ENCODE assay signal across 30 cellular contexts in the genomic region with DNA sequence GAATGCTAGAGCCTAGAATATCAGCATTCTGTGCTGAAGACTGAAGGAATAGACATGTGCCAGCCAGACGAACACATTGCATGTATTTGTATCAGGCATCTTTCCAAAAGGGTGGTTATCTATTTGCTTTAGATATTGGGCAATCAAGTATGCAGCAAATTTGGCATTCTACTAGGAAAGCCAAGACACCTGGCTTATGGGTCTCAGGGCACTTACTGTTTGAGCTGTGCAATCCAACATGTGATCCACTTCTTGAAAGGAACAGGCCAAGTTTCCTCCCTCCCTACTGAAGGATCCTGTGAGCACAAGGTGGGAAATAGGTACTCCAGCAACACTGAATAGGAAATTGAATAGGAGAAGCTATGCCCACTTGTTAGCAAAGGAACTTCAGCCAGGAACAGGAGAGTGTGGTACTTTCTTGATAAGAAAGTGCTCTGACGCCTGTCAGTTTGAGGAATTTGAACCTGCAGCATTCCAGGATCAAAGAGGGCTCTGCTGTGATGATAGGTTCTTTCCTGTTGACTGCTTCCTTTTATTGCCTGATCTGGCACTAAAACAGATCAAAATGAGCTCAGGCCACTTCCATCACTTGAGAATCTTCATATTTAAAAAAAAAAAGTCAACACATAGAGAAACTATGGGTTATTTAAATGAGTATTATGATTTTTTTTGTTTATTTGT. TPM values are rescaled to one million over a fixed set of nuclear protein-coding genes. Genes with fewer than 3 reads are reported as not detected.
DNase-seq lines count a peak whose midpoint lies in the region; ATAC-seq, FAIRE-seq and TF ChIP-seq lines count a peak whose summit lies in the region.
"Had no signal": no experiment of that assay in that cellular context is flagged by ENCODE, and none has a peak within 500 bp of the region (broad histone marks: within the 10 kb centered on the region; RNA-seq: fewer than 3 reads in every experiment).

No MANE protein-coding gene starts in this region.

- H3K27ac Mint-ChIP-seq in Caco-2 (ENCODE audit: unreplicated experiment) (no peak overlapping the region), nephron progenitor cell (no peak overlapping the region)
- H3K27ac Mint-ChIP-seq in activated T-helper 17 cell treated with anti-CD3 and anti-CD28 coated beads, Interleukin-2, amount 50 U/mL, for 72 hours = no peak overlapping the region
- no peak overlapping the region for H3K27ac Mint-ChIP-seq in activated naive CD4-positive, alpha-beta T cell treated with anti-CD3 and anti-CD28 coated beads, Interleukin-2, amount 10 ng/mL, durations not matched to agents 7 days and 5 days
- H3K27ac Mint-ChIP-seq: CD14-positive monocyte; CD8-positive, alpha-beta memory T cell had no signal

- H3K36me3 ChIP-seq in Caco-2 (ENCODE audit: control insufficient read depth, insufficient read depth, low read length) = no peaks in the 10 kb centered on the region
- H3K36me3 ChIP-seq in body of pancreas (replicated peaks in 1 of 2; ENCODE audit: insufficient read depth in 1 of 2, low read depth in 2 of 2) = no peaks in the 10 kb centered on the region
- H3K36me3 ChIP-seq in HepG2 (replicated peaks in 1 of 2; ENCODE audit: control insufficient read depth in 1 of 2, insufficient read depth in 2 of 2, low read length in 2 of 2) = no peaks in the 10 kb centered on the region
- no peaks in the 10 kb centered on the region for H3K36me3 ChIP-seq in small intestine (ENCODE audit: control insufficient read depth in 2 of 2, insufficient read depth in 2 of 2, low read length in 2 of 2)
- H3K36me3 ChIP-seq: BE2C, SJSA1 had no signal

- peak overlapping the region; percentile 44 for H3K4me2 ChIP-seq in HepG2 (ENCODE audit: low read depth, low read length)
- H3K4me2 ChIP-seq: KMS-11 had no signal

- H3K4me1 ChIP-seq in Caco-2 (peaks cover 17% of the 10 kb centered on the region), body of pancreas (peaks cover 26% of the 10 kb centered on the region), HepG2 (ENCODE audit: insufficient read depth, low read length) (peaks cover 96% of the 10 kb centered on the region), small intestine (ENCODE audit: control insufficient read depth in 2 of 2, insufficient read depth in 1 of 2, low read depth in 1 of 2, low read length in 1 of 2) (peaks cover 0 to 8% of the 10 kb centered on the region in 2 donors)
- H3K4me1 ChIP-seq: BE2C had no signal

- H3K36me3 Mint-ChIP-seq in Caco-2 (ENCODE audit: insufficient read depth, unreplicated experiment) = peaks cover 14% of the 10 kb centered on the region
- H3K36me3 Mint-ChIP-seq in activated T-helper 17 cell treated with anti-CD3 and anti-CD28 coated beads, Interleukin-2, amount 50 U/mL, for 72 hours (ENCODE audit: low read depth) = peaks cover 12% of the 10 kb centered on the region
- H3K36me3 Mint-ChIP-seq in activated naive CD4-positive, alpha-beta T cell treated with anti-CD3 and anti-CD28 coated beads, Interleukin-2, amount 10 ng/mL, durations not matched to agents 7 days and 5 days = peaks cover 4% of the 10 kb centered on the region
- no peaks in the 10 kb centered on the region for H3K36me3 Mint-ChIP-seq in nephron progenitor cell (ENCODE audit: low read depth)
- H3K36me3 Mint-ChIP-seq: CD14-positive monocyte had no signal

- H3K9me3 Mint-ChIP-seq in Caco-2 (ENCODE audit: unreplicated experiment) (peaks cover 10% of the 10 kb centered on the region), nephron progenitor cell (peaks cover 12% of the 10 kb centered on the region)
- H3K9me3 Mint-ChIP-seq in activated T-helper 17 cell treated with anti-CD3 and anti-CD28 coated beads, Interleukin-2, amount 50 U/mL, for 72 hours = no peaks in the 10 kb centered on the region
- peaks cover 5% of the 10 kb centered on the region for H3K9me3 Mint-ChIP-seq in activated naive CD4-positive, alpha-beta T cell treated with anti-CD3 and anti-CD28 coated beads, Interleukin-2, amount 10 ng/mL, durations not matched to agents 7 days and 5 days

- no peak overlapping the region for H2AFZ ChIP-seq in HepG2 (ENCODE audit: low read length)

- TF ChIP-seq POLR2A in body of pancreas (IDR thresholded peaks at IDR 0.05) (no peak), HepG2 (IDR thresholded peaks at IDR 0.05; ENCODE audit: insufficient read depth in 1 of 2, low read depth in 2 of 2, low read length in 2 of 2) (no peak)

- BruUV-seq in Caco-2 (replicated peaks; lab: Mats Ljungman, UMichigan) (no TSS peak), HepG2 (replicated peaks; lab: Mats Ljungman, UMichigan) (no TSS peak)

- no peak overlapping the region for H3K9ac ChIP-seq in HepG2 (ENCODE audit: insufficient read depth, low read depth, low read length)
- H3K9ac ChIP-seq: KMS-11 had no signal

- H3K27me3 Mint-ChIP-seq in Caco-2 (ENCODE audit: insufficient read depth, unreplicated experiment) = no peaks in the 10 kb centered on the region
- H3K27me3 Mint-ChIP-seq in activated T-helper 17 cell treated with anti-CD3 and anti-CD28 coated beads, Interleukin-2, amount 50 U/mL, for 72 hours = peaks cover 19% of the 10 kb centered on the region
- peaks cover 43% of the 10 kb centered on the region for H3K27me3 Mint-ChIP-seq in activated naive CD4-positive, alpha-beta T cell treated with anti-CD3 and anti-CD28 coated beads, Interleukin-2, amount 10 ng/mL, durations not matched to agents 7 days and 5 days
- H3K27me3 Mint-ChIP-seq in nephron progenitor cell (ENCODE audit: low read depth, poor library complexity) = peaks cover 32% of the 10 kb centered on the region

- ATAC-seq in body of pancreas (peak; percentile 67), HepG2 (peak; percentile 58)
- ATAC-seq in activated T-helper 17 cell treated with anti-CD3 and anti-CD28 coated beads, Interleukin-2, amount 50 U/mL, for 72 hours (replicated peaks) = no peak
- ATAC-seq: HCT116, PC-3, Right ventricle myocardium inferior had no signal

- peaks cover 19% of the 10 kb centered on the region for H3K4me1 Mint-ChIP-seq in Caco-2 (ENCODE audit: low read depth, unreplicated experiment)
- H3K4me1 Mint-ChIP-seq in activated T-helper 17 cell treated with anti-CD3 and anti-CD28 coated beads, Interleukin-2, amount 50 U/mL, for 72 hours = peaks cover 29% of the 10 kb centered on the region
- H3K4me1 Mint-ChIP-seq in activated naive CD4-positive, alpha-beta T cell treated with anti-CD3 and anti-CD28 coated beads, Interleukin-2, amount 10 ng/mL, durations not matched to agents 7 days and 5 days = peaks cover 42% of the 10 kb centered on the region
- H3K4me1 Mint-ChIP-seq in nephron progenitor cell = peaks cover 45% of the 10 kb centered on the region

- TF ChIP-seq RAD21 in HepG2 (CRISPR knock-in tag; IDR thresholded peaks at IDR 0.05) = no peak

- no peak for TF ChIP-seq CTCF in Caco-2 (IDR thresholded peaks at IDR 0.05; ENCODE audit: insufficient read depth in 1 of 2, low read depth in 1 of 2, low read length in 1 of 2, severe bottlenecking in 1 of 2, unreplicated experiment in 1 of 2)
- no peak for TF ChIP-seq CTCF in body of pancreas (IDR thresholded peaks at IDR 0.05)
- TF ChIP-seq CTCF in HepG2 (CRISPR knock-in tag; IDR thresholded peaks at IDR 0.05) = no peak
- TF ChIP-seq CTCF in nephron progenitor cell (IDR thresholded peaks at IDR 0.05) = no peak

- intact Hi-C loops in Caco-2 (cut with micrococcal nuclease; ENCODE audit: unreplicated experiment) = loop anchor here (1.0 kb wide), 1 partner anchor 8 kb away; no protein-coding TSS in a partner anchor
- intact Hi-C loops in body of pancreas (cut with DNase I) = no loop called here
- intact Hi-C loops in HepG2 (cut with micrococcal nuclease; ENCODE audit: unreplicated experiment) = no loop called here

- in situ Hi-C loops in HepG2 (cut with HindIII; ENCODE audit: extremely low pct_ligation_motif_present, low pct_unique_long_range_greater_than_20kb) = loop anchor here (25.0 kb wide), 1 partner anchor 159 kb away; a partner anchor contains a TSS

- H3K4me3 ChIP-seq in Caco-2 (ENCODE audit: low read depth, low read length) (no peak overlapping the region), body of pancreas (no peak overlapping the region), HepG2 (replicated peaks in 1 of 3; ENCODE audit: insufficient read depth in 1 of 3, low read depth in 2 of 3, low read length in 3 of 3) (peak overlapping the region in 1 of 3 experiments; percentile 29; a peak in 1 of 6 replicates), small intestine (ENCODE audit: low read depth in 1 of 2, low read length in 2 of 2) (no peak overlapping the region)
- H3K4me3 ChIP-seq: SJSA1 had no signal

- POLR2A ChIA-PET in Caco-2 (lab: Charles Lee) (no interaction called here), HepG2 (lab: Yijun Ruan, JAX) (interaction anchor here (1.1 to 1.8 kb wide), 4 partner anchors 38 to 66 kb away, joined by 4 to 5 read pairs (median 4); no protein-coding TSS in a partner anchor)

- FAIRE-seq in HepG2 (lab: Jason Lieb, UNC) = peak; percentile 12
- no peak for FAIRE-seq in small intestine (lab: Jason Lieb, UNC)
- FAIRE-seq: GM12891, H1 had no signal

- H3K79me2 ChIP-seq in HepG2 (ENCODE audit: insufficient read depth, low read length) = no peaks in the 10 kb centered on the region

- DNase-seq in Caco-2 (peak; percentile 51 to 56), body of pancreas (no peak), HepG2 (ENCODE audit: low spot score) (peak; percentile 73), small intestine (peak; percentile 86), nephron progenitor cell (no peak)
- DNase-seq in activated naive CD4-positive, alpha-beta T cell treated with anti-CD3 and anti-CD28 coated beads, Interleukin-2, amount 10 ng/mL, durations not matched to agents 7 days and 5 days = no peak
- DNase-seq: 8988T; ACHN; BE2C; Calu3; CD8-positive, alpha-beta memory T cell; DMS79 treated with DMSO at 0.1 percent for 48 hours; GF-D8; NCI-H1092 treated with DMSO at 0.1 percent for 48 hours; NCI-H1436; NCI-H187 treated with DMSO at 0.1 percent for 48 hours; NCI-H2171 treated with DMSO at 0.1 percent for 48 hours; NCI-H524; NCI-H774; PC-3 had no signal

- WGBS in body of pancreas, 2 donors = 19 to 31% methylated on average over 2 of the region's 2 CpGs
- WGBS in HepG2 (ENCODE audit: low lambda C conversion rate) = 0% methylated on average over 2 of the region's 2 CpGs
- WGBS in small intestine, 3 donors = 4 to 48% (median 27%) methylated on average over 2 of the region's 2 CpGs

- H3K27me3 ChIP-seq in Caco-2 (replicated peaks; ENCODE audit: control insufficient read depth, insufficient read depth, low read length) (no peaks in the 10 kb centered on the region), body of pancreas (no peaks in the 10 kb centered on the region), HepG2 (ENCODE audit: control insufficient read depth in 1 of 2, insufficient read depth in 2 of 2, low read length in 2 of 2) (no peaks in the 10 kb centered on the region), small intestine (ENCODE audit: control insufficient read depth in 2 of 2, insufficient read depth in 2 of 2, low read length in 2 of 2) (no peaks in the 10 kb centered on the region)
- H3K27me3 ChIP-seq: BE2C, SJSA1 had no signal

- TF ChIP-seq EP300 in HepG2 (IDR thresholded peaks at IDR 0.05; ENCODE audit: low read depth in 2 of 2, low read length in 2 of 2) = peak in 1 of 2 experiments; percentile 69; a peak in 2 of 4 replicates
- no peak for TF ChIP-seq EP300 in HepG2 (CRISPR knock-in tag; IDR thresholded peaks at IDR 0.05; ENCODE audit: borderline replicate concordance)

- H3K4me3 Mint-ChIP-seq in Caco-2 (ENCODE audit: unreplicated experiment) (no peak overlapping the region), nephron progenitor cell (no peak overlapping the region)
- H3K4me3 Mint-ChIP-seq in activated T-helper 17 cell treated with anti-CD3 and anti-CD28 coated beads, Interleukin-2, amount 50 U/mL, for 72 hours = no peak overlapping the region
- no peak overlapping the region for H3K4me3 Mint-ChIP-seq in activated naive CD4-positive, alpha-beta T cell treated with anti-CD3 and anti-CD28 coated beads, Interleukin-2, amount 10 ng/mL, durations not matched to agents 7 days and 5 days
- H3K4me3 Mint-ChIP-seq: CD14-positive monocyte; CD8-positive, alpha-beta memory T cell had no signal

- no peak overlapping the region for H3K27ac ChIP-seq in body of pancreas
- peak overlapping the region; percentile 17 for H3K27ac ChIP-seq in HepG2 (ENCODE audit: extremely low read length, insufficient read depth, low read length)
- peak overlapping the region in 1 of 2 donors; percentile 11 for H3K27ac ChIP-seq in small intestine (ENCODE audit: low read depth in 1 of 2, low read length in 1 of 2)
- H3K27ac ChIP-seq: KMS-11, SJSA1 had no signal

- H4K20me1 ChIP-seq in HepG2 (ENCODE audit: insufficient read depth, low read length) = no peaks in the 10 kb centered on the region

- CTCF ChIA-PET in Caco-2 (lab: Charles Lee) = interaction anchor here (0.7 to 1.6 kb wide), 3 partner anchors 8 to 73 kb away, joined by 3 to 4 read pairs (median 3); no protein-coding TSS in a partner anchor
- CTCF ChIA-PET in HepG2 (lab: Yijun Ruan, JAX; ENCODE audit: low intra/inter-chr PET ratio, low total read pairs) = no interaction called here
- CTCF ChIA-PET in activated naive CD4-positive, alpha-beta T cell treated with anti-CD3 and anti-CD28 coated beads, Interleukin-2, amount 10 ng/mL, durations not matched to agents 7 days and 5 days (lab: Charles Lee) = interaction anchor here (2.1 kb wide), 1 partner anchor 12 kb away, joined by 5 read pairs; no protein-coding TSS in a partner anchor

- H3K9me3 ChIP-seq in Caco-2 (0 out of 2 replicates have a peak, but pooled peaks cover 3% of the 10 kb centered on the region), body of pancreas (no peaks in the 10 kb centered on the region), HepG2 (ENCODE audit: low read length) (no peaks in the 10 kb centered on the region), small intestine (ENCODE audit: control insufficient read depth, low read depth) (no peaks in the 10 kb centered on the region)
- H3K9me3 ChIP-seq: BE2C, SJSA1 had no signal

RNA-seq across cellular contexts. Expression of a gene that starts 20.6 kb away (rescaled TPM):
- total RNA-seq in Caco-2 (2022) = not detected in 2 replicates
- total RNA-seq in body of pancreas = not detected
- total RNA-seq in HepG2 (2016; rRNA removed; fragmentation: Illumina TruSeq; extraction: Trizol) = not detected in 2 replicates
- total RNA-seq in HepG2 (2016; cell fraction: cytosol; rRNA removed; fragmentation: Illumina TruSeq; extraction: Trizol; ENCODE audit: low read depth) = not detected in 2 replicates
- not detected in 2 replicates for total RNA-seq in HepG2 (2016; cell fraction: insoluble cytoplasmic fraction; rRNA removed; fragmentation: Illumina TruSeq; extraction: Trizol)
- total RNA-seq in HepG2 (2016; cell fraction: membrane; rRNA removed; fragmentation: Illumina TruSeq; extraction: Trizol) = not detected in 2 replicates
- not detected in 2 replicates for total RNA-seq in HepG2 (2016; cell fraction: nucleus; rRNA removed; fragmentation: Illumina TruSeq; extraction: Trizol)
- polyA plus RNA-seq in HepG2 (2011; rRNA removed) = 0.09 TPM in 1 of 2 replicates, not detected in the other
- polyA plus RNA-seq in HepG2 (2011; cell fraction: cytosol; rRNA removed) = not detected in 2 replicates
- 0.18 and 0.38 TPM in 2 replicates for polyA plus RNA-seq in HepG2 (2011; cell fraction: nucleus; rRNA removed)
- not detected in 2 replicates for polyA plus RNA-seq in HepG2 (2012)
- polyA plus RNA-seq in HepG2 (2016; cell fraction: cytosol; fragmentation: Illumina TruSeq; extraction: Trizol; ENCODE audit: low read depth) = not detected in 2 replicates
- not detected in 2 replicates for polyA plus RNA-seq in HepG2 (2016; cell fraction: insoluble cytoplasmic fraction; fragmentation: Illumina TruSeq; extraction: Trizol; ENCODE audit: low read depth)
- polyA plus RNA-seq in HepG2 (2016; cell fraction: membrane; fragmentation: Illumina TruSeq; extraction: Trizol; ENCODE audit: low read depth) = not detected in 2 replicates
- polyA plus RNA-seq in HepG2 (2016; cell fraction: nucleus; fragmentation: Illumina TruSeq; extraction: Trizol; ENCODE audit: insufficient read depth, low read depth) = not detected in 2 replicates
- 0.26 and 0.50 TPM in 2 replicates for polyA minus RNA-seq in HepG2 (2011; rRNA and poly(A)+ RNA removed; ENCODE audit: low replicate concordance)
- not detected in 2 replicates for polyA minus RNA-seq in HepG2 (2011; cell fraction: cytosol; rRNA and poly(A)+ RNA removed)
- polyA minus RNA-seq in HepG2 (2011; cell fraction: nucleus; rRNA and poly(A)+ RNA removed) = not detected in 2 replicates
- not detected for polyA plus RNA-seq in small intestine
- total RNA-seq in activated T-helper 17 cell treated with anti-CD3 and anti-CD28 coated beads, Interleukin-2, amount 50 U/mL, for 72 hours = not detected
- total RNA-seq: Calu3; CD8-positive, alpha-beta memory T cell; H1; HT1080; PC-3; Right ventricle myocardium inferior; RPMI7951; SJSA1 had no signal
- polyA plus RNA-seq: CD14-positive monocyte; CD8-positive, alpha-beta memory T cell; H1 had no signal

RNA-seq across cellular contexts. Expression of a gene that starts 29.8 kb away (rescaled TPM):
- total RNA-seq in Caco-2 (2022) = not detected in 2 replicates
- not detected for total RNA-seq in body of pancreas
- not detected in 2 replicates for total RNA-seq in HepG2 (2016; rRNA removed; fragmentation: Illumina TruSeq; extraction: Trizol)
- total RNA-seq in HepG2 (2016; cell fraction: cytosol; rRNA removed; fragmentation: Illumina TruSeq; extraction: Trizol; ENCODE audit: low read depth) = not detected in 2 replicates
- total RNA-seq in HepG2 (2016; cell fraction: insoluble cytoplasmic fraction; rRNA removed; fragmentation: Illumina TruSeq; extraction: Trizol) = not detected in 2 replicates
- not detected in 2 replicates for total RNA-seq in HepG2 (2016; cell fraction: membrane; rRNA removed; fragmentation: Illumina TruSeq; extraction: Trizol)
- not detected in 2 replicates for total RNA-seq in HepG2 (2016; cell fraction: nucleus; rRNA removed; fragmentation: Illumina TruSeq; extraction: Trizol)
- polyA plus RNA-seq in HepG2 (2011; rRNA removed) = not detected in 2 replicates
- not detected in 2 replicates for polyA plus RNA-seq in HepG2 (2011; cell fraction: cytosol; rRNA removed)
- polyA plus RNA-seq in HepG2 (2011; cell fraction: nucleus; rRNA removed) = not detected in 2 replicates
- not detected in 2 replicates for polyA plus RNA-seq in HepG2 (2012)
- polyA plus RNA-seq in HepG2 (2016; cell fraction: cytosol; fragmentation: Illumina TruSeq; extraction: Trizol; ENCODE audit: low read depth) = not detected in 2 replicates
- polyA plus RNA-seq in HepG2 (2016; cell fraction: insoluble cytoplasmic fraction; fragmentation: Illumina TruSeq; extraction: Trizol; ENCODE audit: low read depth) = not detected in 2 replicates
- not detected in 2 replicates for polyA plus RNA-seq in HepG2 (2016; cell fraction: membrane; fragmentation: Illumina TruSeq; extraction: Trizol; ENCODE audit: low read depth)
- not detected in 2 replicates for polyA plus RNA-seq in HepG2 (2016; cell fraction: nucleus; fragmentation: Illumina TruSeq; extraction: Trizol; ENCODE audit: insufficient read depth, low read depth)
- not detected in 2 replicates for polyA minus RNA-seq in HepG2 (2011; rRNA and poly(A)+ RNA removed; ENCODE audit: low replicate concordance)
- polyA minus RNA-seq in HepG2 (2011; cell fraction: cytosol; rRNA and poly(A)+ RNA removed) = not detected in 2 replicates
- not detected in 2 replicates for polyA minus RNA-seq in HepG2 (2011; cell fraction: nucleus; rRNA and poly(A)+ RNA removed)
- not detected for polyA plus RNA-seq in small intestine
- not detected for total RNA-seq in activated T-helper 17 cell treated with anti-CD3 and anti-CD28 coated beads, Interleukin-2, amount 50 U/mL, for 72 hours
- total RNA-seq: Calu3; CD8-positive, alpha-beta memory T cell; H1; HT1080; PC-3; Right ventricle myocardium inferior; RPMI7951; SJSA1 had no signal
- polyA plus RNA-seq: CD14-positive monocyte; CD8-positive, alpha-beta memory T cell; H1 had no signal

RNA-seq across cellular contexts. Expression of a gene that starts 33.1 kb away (rescaled TPM):
- total RNA-seq in Caco-2 (2022) (not detected in 2 replicates), body of pancreas (not detected), HepG2 (2016; rRNA removed; fragmentation: Illumina TruSeq; extraction: Trizol) (not detected in 2 replicates)
- not detected in 2 replicates for total RNA-seq in HepG2 (2016; cell fraction: cytosol; rRNA removed; fragmentation: Illumina TruSeq; extraction: Trizol; ENCODE audit: low read depth)
- not detected in 2 replicates for total RNA-seq in HepG2 (2016; cell fraction: insoluble cytoplasmic fraction; rRNA removed; fragmentation: Illumina TruSeq; extraction: Trizol)
- total RNA-seq in HepG2 (2016; cell fraction: membrane; rRNA removed; fragmentation: Illumina TruSeq; extraction: Trizol) = not detected in 2 replicates
- total RNA-seq in HepG2 (2016; cell fraction: nucleus; rRNA removed; fragmentation: Illumina TruSeq; extraction: Trizol) = not detected in 2 replicates
- polyA plus RNA-seq in HepG2 (2011; rRNA removed) (not detected in 2 replicates), small intestine (not detected)
- polyA plus RNA-seq in HepG2 (2011; cell fraction: cytosol; rRNA removed) = not detected in 2 replicates
- not detected in 2 replicates for polyA plus RNA-seq in HepG2 (2011; cell fraction: nucleus; rRNA removed)
- polyA plus RNA-seq in HepG2 (2012) = not detected in 2 replicates
- not detected in 2 replicates for polyA plus RNA-seq in HepG2 (2016; cell fraction: cytosol; fragmentation: Illumina TruSeq; extraction: Trizol; ENCODE audit: low read depth)
- not detected in 2 replicates for polyA plus RNA-seq in HepG2 (2016; cell fraction: insoluble cytoplasmic fraction; fragmentation: Illumina TruSeq; extraction: Trizol; ENCODE audit: low read depth)
- not detected in 2 replicates for polyA plus RNA-seq in HepG2 (2016; cell fraction: membrane; fragmentation: Illumina TruSeq; extraction: Trizol; ENCODE audit: low read depth)
- not detected in 2 replicates for polyA plus RNA-seq in HepG2 (2016; cell fraction: nucleus; fragmentation: Illumina TruSeq; extraction: Trizol; ENCODE audit: insufficient read depth, low read depth)
- not detected in 2 replicates for polyA minus RNA-seq in HepG2 (2011; rRNA and poly(A)+ RNA removed; ENCODE audit: low replicate concordance)
- polyA minus RNA-seq in HepG2 (2011; cell fraction: cytosol; rRNA and poly(A)+ RNA removed) = not detected in 2 replicates
- polyA minus RNA-seq in HepG2 (2011; cell fraction: nucleus; rRNA and poly(A)+ RNA removed) = not detected in 2 replicates
- not detected for total RNA-seq in activated T-helper 17 cell treated with anti-CD3 and anti-CD28 coated beads, Interleukin-2, amount 50 U/mL, for 72 hours
- total RNA-seq: Calu3; CD8-positive, alpha-beta memory T cell; H1; HT1080; PC-3; Right ventricle myocardium inferior; RPMI7951; SJSA1 had no signal
- polyA plus RNA-seq: CD14-positive monocyte; CD8-positive, alpha-beta memory T cell; H1 had no signal

Comparison
In these comparisons a context has a peak if more than half of its experiments do, and no peak if none do; other contexts are left out.
1. DNase-seq: peak in Caco-2 (2 of 2), HepG2 (single experiment) and small intestine (single experiment); none in body of pancreas (0 of 4), activated naive CD4-positive, alpha-beta T cell treated with anti-CD3 and anti-CD28 coated beads, Interleukin-2, amount 10 ng/mL, durations not matched to agents 7 days and 5 days (single experiment) and nephron progenitor cell (single experiment).